In genomic region chr9:75500479-75500878, GRCh38 we compare ENCODE assay signal across 25 cellular contexts.
DNase-seq lines count a peak whose midpoint lies in the region; ATAC-seq and TF ChIP-seq lines count a peak whose summit lies in the region.
"Had no signal": no experiment of that assay in that cellular context is flagged by ENCODE, and none has a peak within 500 bp of the region (broad histone marks: within the 10 kb centered on the region; RNA-seq: fewer than 3 reads in every experiment).

No MANE protein-coding gene starts in this region.

- H3K36me3 Mint-ChIP-seq in dendritic cell treated with granulocyte-macrophage colony-stimulating factor and Interleukin-4, amounts not matched to agents 40 ng/mL and 50 ng/mL, for 4 days (ENCODE audit: low read depth): no peaks in the 10 kb centered on the region
- no peaks in the 10 kb centered on the region for H3K36me3 Mint-ChIP-seq in CD4-positive, alpha-beta T cell (ENCODE audit: low read depth)
- H3K36me3 Mint-ChIP-seq: CD4-positive, alpha-beta memory T cell had no signal

- H4K20me1 ChIP-seq in Karpas-422 (ENCODE audit: insufficient read depth, low read depth, low read length): no peaks in the 10 kb centered on the region

- H2AFZ ChIP-seq in Karpas-422 (ENCODE audit: low read length): no peak overlapping the region
- H2AFZ ChIP-seq: PC-9 had no signal

- H3K4me3 ChIP-seq in Karpas-422 (ENCODE audit: low read length): no peak overlapping the region
- H3K4me3 ChIP-seq: A549, GM12878, K562, PC-9, SJSA1 had no signal

- peaks cover 24% of the 10 kb centered on the region for H3K4me1 Mint-ChIP-seq in dendritic cell treated with granulocyte-macrophage colony-stimulating factor and Interleukin-4, amounts not matched to agents 40 ng/mL and 50 ng/mL, for 4 days (ENCODE audit: low read depth)
- no peaks in the 10 kb centered on the region for H3K4me1 Mint-ChIP-seq in CD4-positive, alpha-beta T cell (ENCODE audit: low read depth)
- H3K4me1 Mint-ChIP-seq: CD4-positive, alpha-beta memory T cell; H9 had no signal

- H3K9ac ChIP-seq in Karpas-422 (ENCODE audit: low read length): no peak overlapping the region

- no peaks in the 10 kb centered on the region for H3K36me3 ChIP-seq in Karpas-422 (ENCODE audit: insufficient read depth, low read length)
- H3K36me3 ChIP-seq: BE2C, SJSA1 had no signal

- no peak overlapping the region for H3K4me3 Mint-ChIP-seq in dendritic cell treated with granulocyte-macrophage colony-stimulating factor and Interleukin-4, amounts not matched to agents 40 ng/mL and 50 ng/mL, for 4 days
- H3K4me3 Mint-ChIP-seq in CD4-positive, alpha-beta T cell: no peak overlapping the region
- H3K4me3 Mint-ChIP-seq: CD4-positive, alpha-beta memory T cell; H9 had no signal

- H3K27ac Mint-ChIP-seq in dendritic cell treated with granulocyte-macrophage colony-stimulating factor and Interleukin-4, amounts not matched to agents 40 ng/mL and 50 ng/mL, for 4 days: peak overlapping the region; percentile 22
- no peak overlapping the region for H3K27ac Mint-ChIP-seq in CD4-positive, alpha-beta T cell
- H3K27ac Mint-ChIP-seq: CD4-positive, alpha-beta memory T cell; H9 had no signal

- intact Hi-C loops in dendritic cell treated with granulocyte-macrophage colony-stimulating factor and Interleukin-4, amounts not matched to agents 40 ng/mL and 50 ng/mL, for 4 days (cut with micrococcal nuclease): no loop called here
- intact Hi-C loops in CD4-positive, alpha-beta T cell (cut with DNase I, micrococcal nuclease): no loop called here

- ATAC-seq in CD4-positive, alpha-beta T cell (ENCODE audit: poor library complexity): no peak
- ATAC-seq: A549, GM12878, HepG2, K562 had no signal

- no peaks in the 10 kb centered on the region for H3K27me3 Mint-ChIP-seq in dendritic cell treated with granulocyte-macrophage colony-stimulating factor and Interleukin-4, amounts not matched to agents 40 ng/mL and 50 ng/mL, for 4 days
- H3K27me3 Mint-ChIP-seq in CD4-positive, alpha-beta T cell: peaks cover 4% of the 10 kb centered on the region

- H3K79me2 ChIP-seq in Karpas-422 (ENCODE audit: low read length): no peaks in the 10 kb centered on the region

- DNase-seq in CD1c-positive myeloid dendritic cell (ENCODE audit: extremely low spot score) (peak; percentile 58), MV-4-11 (lab: John Stamatoyannopoulos, UW) (peak; percentile 85), medulla oblongata (ENCODE audit: extremely low spot score) (peak; percentile 26), Karpas-422 (no peak)
- DNase-seq in activated naive CD4-positive, alpha-beta T cell treated with Interleukin-2 at 50 U/mL for 16 hours: no peak
- DNase-seq in CD4-positive, alpha-beta T cell: no peak
- DNase-seq: BE2C; CD4-positive, alpha-beta memory T cell; DND-41; H9; MM.1S; NCI-H1105 treated with DMSO at 0.1 percent for 48 hours; NCI-H2081; NCI-H2171; NCI-H345; NCI-H524; NK-92 treated with Interleukin-12 subunit alpha and Interleukin-12 subunit beta, amount 100 ng/mL, for 24 hours; PC-9; RPMI8226 had no signal

- H3K4me2 ChIP-seq in Karpas-422 (ENCODE audit: low read depth, low read length, poor library complexity, severe bottlenecking): no peak overlapping the region
- H3K4me2 ChIP-seq: A549, PC-9 had no signal

- POLR2A ChIA-PET in CD4-positive, alpha-beta T cell (lab: Charles Lee): no interaction called here

- no peaks in the 10 kb centered on the region; the same call in 1 of the 2 replicates for H3K27me3 ChIP-seq in Karpas-422 (ENCODE audit: low read length)
- no peaks in the 10 kb centered on the region for H3K27me3 ChIP-seq in CD4-positive, alpha-beta T cell (ENCODE audit: control insufficient read depth, insufficient read depth, low read length)
- H3K27me3 ChIP-seq: BE2C, SJSA1 had no signal

- H3K9me3 ChIP-seq in Karpas-422 (ENCODE audit: low read length): no peaks in the 10 kb centered on the region
- no peaks in the 10 kb centered on the region for H3K9me3 ChIP-seq in CD4-positive, alpha-beta T cell (ENCODE audit: control insufficient read depth, low read length)
- H3K9me3 ChIP-seq: A549, BE2C, SJSA1 had no signal

- no peak overlapping the region for H3K27ac ChIP-seq in Karpas-422 (ENCODE audit: low read length)
- no peak overlapping the region for H3K27ac ChIP-seq in CD4-positive, alpha-beta T cell (ENCODE audit: low read depth, low read length)
- H3K27ac ChIP-seq: A549, PC-9, SJSA1 had no signal

- no peaks in the 10 kb centered on the region for H3K9me2 ChIP-seq in Karpas-422 (replicated peaks; ENCODE audit: insufficient read depth, low read length)

- no peaks in the 10 kb centered on the region for H3K9me3 Mint-ChIP-seq in dendritic cell treated with granulocyte-macrophage colony-stimulating factor and Interleukin-4, amounts not matched to agents 40 ng/mL and 50 ng/mL, for 4 days
- H3K9me3 Mint-ChIP-seq in CD4-positive, alpha-beta T cell: no peaks in the 10 kb centered on the region
- H3K9me3 Mint-ChIP-seq: H9 had no signal

- CTCF ChIA-PET in CD4-positive, alpha-beta T cell (lab: Charles Lee): no interaction called here

- H3K4me1 ChIP-seq in Karpas-422 (ENCODE audit: low read length): no peaks in the 10 kb centered on the region
- H3K4me1 ChIP-seq: A549, BE2C, SJSA1 had no signal

- TF ChIP-seq CTCF in CD4-positive, alpha-beta T cell (IDR thresholded peaks at IDR 0.05): no peak

Comparison
In these comparisons a context has a peak if more than half of its experiments do, and no peak if none do; other contexts are left out.
1. DNase-seq: peak in CD1c-positive myeloid dendritic cell (single experiment), MV-4-11 (single experiment) and medulla oblongata (single experiment); none in activated naive CD4-positive, alpha-beta T cell treated with Interleukin-2 at 50 U/mL for 16 hours (single experiment), Karpas-422 (single experiment) and CD4-positive, alpha-beta T cell (0 of 10).